ENCODE assay signal across 16 cellular contexts in the genomic region with DNA sequence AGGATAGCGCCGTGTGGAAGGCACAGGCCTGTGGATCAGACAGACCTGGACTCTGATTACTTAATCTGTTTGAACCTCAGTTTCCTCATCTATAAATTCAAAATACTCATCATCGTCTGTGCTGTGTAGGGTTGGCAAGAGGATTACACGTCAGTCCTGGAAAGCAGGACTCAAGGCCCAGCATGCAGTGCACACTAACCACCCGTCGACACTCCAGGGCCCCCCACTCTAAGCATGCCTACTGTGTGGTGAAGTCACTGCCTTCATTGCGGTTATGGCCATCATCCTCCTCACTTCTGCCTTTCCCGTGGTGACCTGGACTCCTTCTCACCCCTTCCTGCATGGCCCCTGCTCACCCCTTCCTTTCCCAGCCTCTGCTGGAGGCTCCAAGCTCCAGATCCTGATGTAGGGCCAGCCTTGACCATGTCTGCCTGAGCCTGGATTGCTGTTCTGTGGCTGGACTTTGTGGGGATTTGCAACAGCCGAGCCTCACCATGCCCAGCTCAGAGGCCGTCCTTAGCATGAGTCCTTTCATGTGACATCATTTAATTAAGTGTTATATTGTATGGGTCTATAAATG.
DNase-seq lines count a peak whose midpoint lies in the region; TF ChIP-seq lines count a peak whose summit lies in the region.
"Had no signal": no experiment of that assay in that cellular context is flagged by ENCODE, and none has a peak within 500 bp of the region (broad histone marks: within the 10 kb centered on the region; RNA-seq: fewer than 3 reads in every experiment).

No MANE protein-coding gene starts in this region.

- H3K9ac ChIP-seq in neuronal stem cell (ENCODE audit: low read depth, low read length, poor library complexity) = no peak overlapping the region
- H3K9ac ChIP-seq: GM23248 had no signal

- CTCF ChIA-PET in activated naive CD4-positive, alpha-beta T cell treated with anti-CD3 and anti-CD28 coated beads for 36 hours (lab: Charles Lee) = no interaction called here

- no peak overlapping the region for H3K4me3 ChIP-seq in esophagus muscularis mucosa
- no peak overlapping the region for H3K4me3 ChIP-seq in neuronal stem cell (ENCODE audit: low read length in 2 of 2)
- H3K4me3 ChIP-seq: A549, GM23248 had no signal

- H3K27me3 ChIP-seq in esophagus muscularis mucosa = peaks cover 0 to 11% (median 0%) of the 10 kb centered on the region in 4 donors
- peaks cover 0 to 2% (median 0%) of the 10 kb centered on the region in 3 experiments for H3K27me3 ChIP-seq in neuronal stem cell (ENCODE audit: control insufficient read depth in 3 of 3, insufficient read depth in 3 of 3, low read depth in 1 of 3, low read length in 3 of 3)

- H2BK5ac ChIP-seq in neuronal stem cell (ENCODE audit: low read length) = no peak overlapping the region

- peaks cover 3% of the 10 kb centered on the region for H3K4me1 Mint-ChIP-seq in activated CD4-positive, alpha-beta T cell treated with anti-CD3 and anti-CD28 coated beads, Interleukin-2, amount 10 ng/mL, durations not matched to agents 24 days and 14 days
- H3K4me1 Mint-ChIP-seq in activated naive CD4-positive, alpha-beta T cell treated with anti-CD3 and anti-CD28 coated beads for 36 hours (ENCODE audit: low read depth) = peaks cover 9% of the 10 kb centered on the region

- no peaks in the 10 kb centered on the region for H3K36me3 ChIP-seq in esophagus muscularis mucosa
- H3K36me3 ChIP-seq in neuronal stem cell (replicated peaks in 1 of 2; ENCODE audit: control insufficient read depth in 2 of 2, insufficient read depth in 2 of 2, low read length in 2 of 2) = no peaks in the 10 kb centered on the region

- H3K23ac ChIP-seq in neuronal stem cell (ENCODE audit: low read depth, low read length, poor library complexity) = no peak overlapping the region

- H3K4ac ChIP-seq in neuronal stem cell (ENCODE audit: low read length) = no peak overlapping the region

- peak overlapping the region; percentile 87 for H2BK12ac ChIP-seq in neuronal stem cell (ENCODE audit: low read length)

- no peak overlapping the region for H3K4me3 Mint-ChIP-seq in activated CD4-positive, alpha-beta T cell treated with anti-CD3 and anti-CD28 coated beads, Interleukin-2, amount 10 ng/mL, durations not matched to agents 24 days and 14 days
- H3K4me3 Mint-ChIP-seq in activated naive CD4-positive, alpha-beta T cell treated with anti-CD3 and anti-CD28 coated beads for 36 hours = no peak overlapping the region
- H3K4me3 Mint-ChIP-seq: CD4-positive, alpha-beta T cell had no signal

- no peak for TF ChIP-seq EP300 in esophagus muscularis mucosa (IDR thresholded peaks at IDR 0.05)

- no peak overlapping the region for H3K27ac ChIP-seq in esophagus muscularis mucosa (replicated peaks in 1 of 4)
- no peak overlapping the region for H3K27ac ChIP-seq in neuronal stem cell (replicated peaks; ENCODE audit: low read length)
- H3K27ac ChIP-seq: 22Rv1, A549, C4-2B, GM23248 had no signal

- WGBS in esophagus muscularis mucosa = 70% methylated on average over 10 of the region's 10 CpGs
- WGBS in neuronal stem cell (ENCODE audit: extremely low coverage in 2 of 2, insufficient read length in 2 of 2, insufficient replicate concordance in 1 of 2), 2 donors = no CpG with 5 or more reads among the region's 10 CpGs

- H3K79me1 ChIP-seq in neuronal stem cell (ENCODE audit: low read depth, low read length) = no peaks in the 10 kb centered on the region

- H3K27me3 Mint-ChIP-seq in activated CD4-positive, alpha-beta T cell treated with anti-CD3 and anti-CD28 coated beads, Interleukin-2, amount 10 ng/mL, durations not matched to agents 24 days and 14 days = peaks cover 3% of the 10 kb centered on the region
- H3K27me3 Mint-ChIP-seq in activated naive CD4-positive, alpha-beta T cell treated with anti-CD3 and anti-CD28 coated beads for 36 hours (ENCODE audit: low read depth) = peaks cover 3% of the 10 kb centered on the region
- H3K27me3 Mint-ChIP-seq: CD4-positive, alpha-beta T cell had no signal

- no peak overlapping the region for H4K91ac ChIP-seq in neuronal stem cell (ENCODE audit: low read depth, low read length, poor library complexity)

- H2AK5ac ChIP-seq in neuronal stem cell (ENCODE audit: low read depth, low read length) = peak overlapping the region; percentile 81

- no peak overlapping the region for H2AFZ ChIP-seq in neuronal stem cell (ENCODE audit: low read length)
- H2AFZ ChIP-seq: GM23248 had no signal

- H3K18ac ChIP-seq in neuronal stem cell (ENCODE audit: low read length) = peak overlapping the region; percentile 20

- DNase-seq in activated CD4-positive, alpha-beta T cell treated with anti-CD3 and anti-CD28 coated beads, Interleukin-2, amount 10 ng/mL, durations not matched to agents 24 days and 14 days = peak; percentile 45
- DNase-seq in activated CD4-positive, alpha-beta T cell treated with anti-CD3 and anti-CD28 coated beads for 48 hours = no peak
- peak; percentile 90 for DNase-seq in esophagus muscularis mucosa (ENCODE audit: extremely low spot score)
- DNase-seq in neuronal stem cell (ENCODE audit: low spot score) = no peak
- DNase-seq in activated naive CD4-positive, alpha-beta T cell treated with anti-CD3 and anti-CD28 coated beads for 36 hours = no peak
- no peak for DNase-seq in NCI-H69 (lab: John Stamatoyannopoulos, UW)
- no peak for DNase-seq in ecto neural progenitor cell (ENCODE audit: low spot score)
- DNase-seq: AML-193; Caco-2; CD4-positive, alpha-beta T cell; GDM1; GM23248; HCEC 1CT had no signal

- H4K8ac ChIP-seq in neuronal stem cell (ENCODE audit: low read depth, low read length) = no peak overlapping the region

- no peak for TF ChIP-seq CTCF in esophagus muscularis mucosa (IDR thresholded peaks at IDR 0.05)

- H3K27ac Mint-ChIP-seq in activated CD4-positive, alpha-beta T cell treated with anti-CD3 and anti-CD28 coated beads, Interleukin-2, amount 10 ng/mL, durations not matched to agents 24 days and 14 days = no peak overlapping the region
- H3K27ac Mint-ChIP-seq in activated naive CD4-positive, alpha-beta T cell treated with anti-CD3 and anti-CD28 coated beads for 36 hours = no peak overlapping the region
- H3K27ac Mint-ChIP-seq: CD4-positive, alpha-beta T cell had no signal

- H2BK15ac ChIP-seq in neuronal stem cell (ENCODE audit: low read length) = peak overlapping the region; percentile 50

- no peak overlapping the region for H3K4me2 ChIP-seq in neuronal stem cell (ENCODE audit: insufficient read depth, low read length, poor library complexity, severe bottlenecking)
- H3K4me2 ChIP-seq: A549 had no signal

- H3K4me1 ChIP-seq in esophagus muscularis mucosa = no peaks in the 10 kb centered on the region
- H3K4me1 ChIP-seq in neuronal stem cell (ENCODE audit: control insufficient read depth in 2 of 2, insufficient read depth in 1 of 2, low read depth in 1 of 2, low read length in 2 of 2) = peaks cover 0 to 24% of the 10 kb centered on the region in 2 donors
- H3K4me1 ChIP-seq: A549, Caco-2 had no signal

- no peaks in the 10 kb centered on the region for H3K9me3 Mint-ChIP-seq in activated CD4-positive, alpha-beta T cell treated with anti-CD3 and anti-CD28 coated beads, Interleukin-2, amount 10 ng/mL, durations not matched to agents 24 days and 14 days
- H3K9me3 Mint-ChIP-seq in activated naive CD4-positive, alpha-beta T cell treated with anti-CD3 and anti-CD28 coated beads for 36 hours = peaks cover 4% of the 10 kb centered on the region
- H3K9me3 Mint-ChIP-seq: CD4-positive, alpha-beta T cell had no signal

- H2BK120ac ChIP-seq in neuronal stem cell (ENCODE audit: low read depth, low read length) = no peak overlapping the region

- peaks cover 0 to 12% (median 4%) of the 10 kb centered on the region in 4 donors for H3K9me3 ChIP-seq in esophagus muscularis mucosa
- H3K9me3 ChIP-seq in neuronal stem cell (replicated peaks in 1 of 2; ENCODE audit: control insufficient read depth in 2 of 2, insufficient read depth in 1 of 2, low read depth in 1 of 2, low read length in 2 of 2) = peaks cover 0 to 4% of the 10 kb centered on the region in 2 donors
- H3K9me3 ChIP-seq: A549, Caco-2 had no signal

- no peak overlapping the region for H3K14ac ChIP-seq in neuronal stem cell (ENCODE audit: low read length)

- TF ChIP-seq POLR2A in esophagus muscularis mucosa (IDR thresholded peaks at IDR 0.05; ENCODE audit: low read depth) = no peak

- H3K36me3 Mint-ChIP-seq in activated CD4-positive, alpha-beta T cell treated with anti-CD3 and anti-CD28 coated beads, Interleukin-2, amount 10 ng/mL, durations not matched to agents 24 days and 14 days (ENCODE audit: low read depth) = no peaks in the 10 kb centered on the region
- H3K36me3 Mint-ChIP-seq in activated naive CD4-positive, alpha-beta T cell treated with anti-CD3 and anti-CD28 coated beads for 36 hours (ENCODE audit: low read depth) = no peaks in the 10 kb centered on the region

- intact Hi-C loops in activated CD4-positive, alpha-beta T cell treated with anti-CD3 and anti-CD28 coated beads, Interleukin-2, amount 10 ng/mL, durations not matched to agents 24 days and 14 days (cut with micrococcal nuclease) = no loop called here
- intact Hi-C loops in esophagus muscularis mucosa (cut with DNase I) = no loop called here
- intact Hi-C loops in activated naive CD4-positive, alpha-beta T cell treated with anti-CD3 and anti-CD28 coated beads for 36 hours (cut with micrococcal nuclease) = no loop called here

Comparison
In these comparisons a context has a peak if more than half of its experiments do, and no peak if none do; other contexts are left out.
1. DNase-seq: peak in activated CD4-positive, alpha-beta T cell treated with anti-CD3 and anti-CD28 coated beads, Interleukin-2, amount 10 ng/mL, durations not matched to agents 24 days and 14 days (single experiment) and esophagus muscularis mucosa (single experiment); none in activated CD4-positive, alpha-beta T cell treated with anti-CD3 and anti-CD28 coated beads for 48 hours (single experiment), neuronal stem cell (single experiment), activated naive CD4-positive, alpha-beta T cell treated with anti-CD3 and anti-CD28 coated beads for 36 hours (single experiment), NCI-H69 (single experiment) and ecto neural progenitor cell (single experiment).